Comparison of ENCODE assay signal across 1 cellular context in genomic region chr1:241482761-241483250, GRCh38.
TF ChIP-seq lines count a peak whose summit lies in the region.

No MANE protein-coding gene starts in this region.

TF ChIP-seq in A549, 52 proteins besides CTCF, POLR2A, EP300 and RAD21 (continued from another document):
- no peak for TF ChIP-seq REST (IDR thresholded peaks at IDR 0.05)
- no peak for TF ChIP-seq RARB (CRISPR knock-in tag; IDR thresholded peaks at IDR 0.05)
- TF ChIP-seq ZC3H11A (IDR thresholded peaks at IDR 0.05) = no peak
- TF ChIP-seq HDAC2 (IDR thresholded peaks at IDR 0.05) = no peak
- no peak for TF ChIP-seq EHMT2 (IDR thresholded peaks at IDR 0.05; ENCODE audit: low read depth)
- no peak for TF ChIP-seq MYC (IDR thresholded peaks at IDR 0.05; ENCODE audit: borderline replicate concordance, low read length)
- no peak for TF ChIP-seq TP53 (CRISPR knock-in tag; IDR thresholded peaks at IDR 0.05)
- no peak for TF ChIP-seq KDM1A (IDR thresholded peaks at IDR 0.05; ENCODE audit: low read depth)
